In the genomic region with DNA sequence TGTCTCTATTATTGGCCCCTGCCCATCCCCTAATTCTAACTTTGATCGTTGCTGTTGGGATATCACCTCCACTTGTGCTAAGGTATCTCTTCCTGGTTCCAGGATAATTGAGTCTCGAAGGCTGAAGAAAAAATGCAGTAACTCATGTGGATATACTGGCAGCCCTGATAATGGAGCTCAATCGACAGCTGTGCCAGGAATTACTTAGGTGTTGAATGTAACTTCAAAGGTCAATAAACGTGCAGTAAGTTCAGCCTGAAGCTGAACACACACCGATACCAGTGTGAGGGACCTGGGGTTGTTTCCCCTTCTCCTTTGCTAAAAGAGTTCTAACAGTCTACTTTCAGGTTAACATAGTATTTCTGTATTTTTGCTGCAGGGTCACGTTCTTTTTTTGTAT, we compare ENCODE assay signal across 38 cellular contexts. TPM values are rescaled to one million over a fixed set of nuclear protein-coding genes. Genes with fewer than 3 reads are reported as not detected.
"Had no signal": no experiment of that assay in that cellular context is flagged by ENCODE, and none has a peak within 500 bp of the region (broad histone marks: within the 10 kb centered on the region; RNA-seq: fewer than 3 reads in every experiment).

No MANE protein-coding gene starts in this region.

- H3K4me3 ChIP-seq: MG63 had no signal

- H3K36me3 ChIP-seq: MG63 had no signal

- H3K4me2 ChIP-seq: KMS-11 had no signal

- DNase-seq: Karpas-422, Kasumi-1, MG63, MM.1S, MV-4-11, NCI-H1048, NCI-H1092, NCI-H1092 treated with DMSO at 0.1 percent for 48 hours, NCI-H1105, NCI-H1105 treated with DMSO at 0.1 percent for 48 hours, NCI-H1417, NCI-H1417 treated with DMSO at 0.1 percent for 48 hours, NCI-H1436, NCI-H1436 treated with DMSO at 0.1 percent for 48 hours, NCI-H146, NCI-H1694, NCI-H1694 treated with DMSO at 0.1 percent for 48 hours, NCI-H187, NCI-H187 treated with DMSO at 0.1 percent for 48 hours, NCI-H1930, NCI-H2029, NCI-H2029 treated with DMSO at 0.1 percent for 48 hours, NCI-H2081, NCI-H2081 treated with DMSO at 0.1 percent for 48 hours, NCI-H2107, NCI-H2171, NCI-H2171 treated with DMSO at 0.1 percent for 48 hours, NCI-H2227 treated with DMSO at 0.1 percent for 48 hours, NCI-H226, NCI-H345, NCI-H446, NCI-H446 treated with DMSO at 0.1 percent for 48 hours, NCI-H510A had no signal

- H3K9ac ChIP-seq: KMS-11 had no signal

- H3K27ac ChIP-seq: KMS-11 had no signal

- H3K27me3 ChIP-seq: MG63 had no signal

- H3K9me3 ChIP-seq: MG63 had no signal

RNA-seq across cellular contexts. Expression of a gene that starts 11.9 kb away (rescaled TPM):
- total RNA-seq: LHCN-M2, M059J, MCF 10A, NCI-H460 had no signal
